ENCODE assay signal across 8 cellular contexts in the genomic region with DNA sequence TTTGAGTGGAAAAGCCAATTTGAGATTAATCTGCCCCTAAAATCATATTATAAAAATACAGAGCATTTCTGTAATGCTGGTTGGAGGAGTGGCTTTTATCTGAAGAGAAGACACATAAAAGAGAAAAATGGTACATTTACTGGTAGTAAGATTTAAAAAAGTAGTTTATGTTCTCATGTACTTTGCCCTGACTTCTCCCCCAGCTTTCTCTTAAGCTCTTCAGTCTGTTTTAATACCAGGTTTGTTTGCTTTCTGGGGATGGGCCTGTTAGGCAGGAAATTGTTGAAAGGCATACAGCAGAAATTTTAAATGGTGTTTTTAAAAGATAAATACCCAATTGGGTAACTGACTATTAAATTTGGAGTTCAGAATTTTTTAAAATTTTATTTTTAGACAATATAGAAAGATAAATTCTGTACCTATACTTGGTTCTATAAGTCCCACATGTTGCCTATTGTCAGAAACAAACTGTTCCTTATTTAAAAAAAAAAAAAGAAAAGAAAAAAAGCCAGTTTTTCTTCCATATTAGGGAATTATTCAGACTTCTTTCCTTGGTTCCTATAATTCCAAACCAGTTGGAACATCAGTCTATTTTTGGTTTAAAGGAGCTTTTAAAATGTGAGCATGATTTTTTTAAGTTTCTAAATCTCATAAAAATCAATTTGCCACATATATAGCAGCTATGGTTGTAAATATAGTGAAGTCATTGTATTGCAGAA.
DNase-seq lines count a peak whose midpoint lies in the region; ATAC-seq, FAIRE-seq and TF ChIP-seq lines count a peak whose summit lies in the region.

No MANE protein-coding gene starts in this region.

- intact Hi-C loops in left ventricle myocardium inferior (cut with micrococcal nuclease), result loop anchor here (2.0 to 5.0 kb wide), 2 partner anchors 141 to 207 kb away; no protein-coding TSS in a partner anchor
- intact Hi-C loops in cardiac septum (cut with DNase I), result loop anchor here (2.0 to 10.0 kb wide), 2 partner anchors 141 to 283 kb away; no protein-coding TSS in a partner anchor
- intact Hi-C loops in HepG2 (cut with micrococcal nuclease; ENCODE audit: unreplicated experiment), result loop anchor here (1.0 to 10.0 kb wide), 8 partner anchors 57 to 283 kb away; a partner anchor contains a TSS
- intact Hi-C loops in upper lobe of right lung (cut with DNase I), result loop anchor here (10.0 kb wide), 1 partner anchor 197 kb away; no protein-coding TSS in a partner anchor
- intact Hi-C loops in lower leg skin (cut with DNase I; ENCODE audit: low total_unique reads), result loop anchor here (2.0 kb wide), 1 partner anchor 207 kb away; no protein-coding TSS in a partner anchor

- POLR2A ChIA-PET in HepG2 (lab: Yijun Ruan, JAX), result interaction anchor here (0.6 to 5.4 kb wide), 14 partner anchors 9 to 231 kb away, joined by 3 to 69 read pairs (median 8); a partner anchor contains a TSS

- TF ChIP-seq CTCF in left ventricle myocardium inferior (IDR thresholded peaks at IDR 0.05; ENCODE audit: borderline replicate concordance) (no peak), VCaP (conservative IDR thresholded peaks at IDR 0.05) (no peak), HepG2 (CRISPR knock-in tag; IDR thresholded peaks at IDR 0.05) (no peak), upper lobe of right lung (IDR thresholded peaks at IDR 0.05) (no peak), lower leg skin (IDR thresholded peaks at IDR 0.05) (no peak)

- H3K9me3 ChIP-seq in left ventricle myocardium inferior (replicated peaks) (no peaks in the 10 kb centered on the region), HepG2 (ENCODE audit: low read length) (no peaks in the 10 kb centered on the region), upper lobe of right lung (no peaks in the 10 kb centered on the region)

- H3K27me3 ChIP-seq in left ventricle myocardium inferior (ENCODE audit: low read depth) (no peaks in the 10 kb centered on the region), HepG2 (ENCODE audit: control insufficient read depth in 1 of 2, insufficient read depth in 2 of 2, low read length in 2 of 2) (no peaks in the 10 kb centered on the region), upper lobe of right lung (no peaks in the 10 kb centered on the region)

- no peaks in the 10 kb centered on the region for H4K20me1 ChIP-seq in HepG2 (ENCODE audit: insufficient read depth, low read length)

- peak overlapping the region; percentile 53 for H3K4me3 ChIP-seq in left ventricle myocardium inferior
- peak overlapping the region in 2 of 3 experiments; percentile 38 to 42; a peak in 3 of 6 replicates for H3K4me3 ChIP-seq in HepG2 (replicated peaks in 1 of 3; ENCODE audit: insufficient read depth in 1 of 3, low read depth in 2 of 3, low read length in 3 of 3)
- H3K4me3 ChIP-seq in upper lobe of right lung, result no peak overlapping the region
- no peak overlapping the region for H3K4me3 ChIP-seq in lower leg skin (ENCODE audit: low read depth, poor library complexity, severe bottlenecking)

- H3K36me3 ChIP-seq in left ventricle myocardium inferior, result no peaks in the 10 kb centered on the region
- peaks cover 0 to 1% of the 10 kb centered on the region in 2 experiments; a peak in 2 of 5 replicates for H3K36me3 ChIP-seq in HepG2 (replicated peaks in 1 of 2; ENCODE audit: control insufficient read depth in 1 of 2, insufficient read depth in 2 of 2, low read length in 2 of 2)
- no peaks in the 10 kb centered on the region for H3K36me3 ChIP-seq in upper lobe of right lung

- TF ChIP-seq EP300 in HepG2 (IDR thresholded peaks at IDR 0.05; ENCODE audit: low read depth in 2 of 2, low read length in 2 of 2) (peak in 1 of 2 experiments; percentile 90; a peak in 2 of 4 replicates), HepG2 (CRISPR knock-in tag; IDR thresholded peaks at IDR 0.05; ENCODE audit: borderline replicate concordance) (peak; percentile 65; the same call in 1 of the 2 replicates)

- no peak for DNase-seq in left ventricle myocardium inferior
- no peak for DNase-seq in cardiac septum (ENCODE audit: low spot score)
- DNase-seq in HepG2 (ENCODE audit: low spot score), result peak; percentile 91
- no peak for DNase-seq in upper lobe of right lung
- no peak for DNase-seq in activated CD4-positive, CD25-positive, alpha-beta regulatory T cell treated with anti-CD3 and anti-CD28 coated beads, Interleukin-2, amount 50 U/mL, for 72 hours
- no peak for DNase-seq in lower leg skin (ENCODE audit: low spot score in 2 of 2)

- CTCF ChIA-PET in HepG2 (lab: Yijun Ruan, JAX; ENCODE audit: low intra/inter-chr PET ratio, low total read pairs), result interaction anchor here (3.5 kb wide), 1 partner anchor 207 kb away, joined by 25 read pairs; no protein-coding TSS in a partner anchor

- peak overlapping the region; percentile 28 for H3K27ac ChIP-seq in left ventricle myocardium inferior (replicated peaks)
- H3K27ac ChIP-seq in VCaP, result peak overlapping the region; percentile 84
- H3K27ac ChIP-seq in HepG2 (ENCODE audit: extremely low read length, insufficient read depth, low read length), result peak overlapping the region; percentile 92
- peak overlapping the region; percentile 70 for H3K27ac ChIP-seq in upper lobe of right lung

- TF ChIP-seq POLR2A in HepG2 (IDR thresholded peaks at IDR 0.05; ENCODE audit: insufficient read depth in 1 of 2, low read depth in 2 of 2, low read length in 2 of 2), result no peak
- TF ChIP-seq POLR2A in lower leg skin (IDR thresholded peaks at IDR 0.05), result no peak

- H3K4me1 ChIP-seq in left ventricle myocardium inferior, result peaks cover 38% of the 10 kb centered on the region
- peaks cover 73% of the 10 kb centered on the region for H3K4me1 ChIP-seq in HepG2 (ENCODE audit: insufficient read depth, low read length)
- peaks cover 24% of the 10 kb centered on the region for H3K4me1 ChIP-seq in upper lobe of right lung

- in situ Hi-C loops in HepG2 (cut with HindIII; ENCODE audit: extremely low pct_ligation_motif_present, low pct_unique_long_range_greater_than_20kb), result no loop called here

- peak; percentile 70 for ATAC-seq in HepG2
- peak; percentile 62 for ATAC-seq in upper lobe of right lung
- no peak for ATAC-seq in GM21447 (IDR thresholded peaks at IDR 0.05; ENCODE audit: unreplicated experiment)

- no peak overlapping the region for H2AFZ ChIP-seq in HepG2 (ENCODE audit: low read length)

- peak overlapping the region; percentile 75 for H3K4me2 ChIP-seq in HepG2 (ENCODE audit: low read depth, low read length)

- peak; percentile 52 for FAIRE-seq in HepG2 (lab: Jason Lieb, UNC)

- no peak for TF ChIP-seq RAD21 in HepG2 (CRISPR knock-in tag; IDR thresholded peaks at IDR 0.05)

- peaks cover 29% of the 10 kb centered on the region for H3K79me2 ChIP-seq in HepG2 (ENCODE audit: insufficient read depth, low read length)

- peak overlapping the region; percentile 69 for H3K9ac ChIP-seq in HepG2 (ENCODE audit: insufficient read depth, low read depth, low read length)

- no TSS peak for BruUV-seq in HepG2 (replicated peaks; lab: Mats Ljungman, UMichigan)

TF ChIP-seq in HepG2, 621 proteins besides CTCF, POLR2A, EP300 and RAD21 (continues in another document):
- TF ChIP-seq DPF2 (CRISPR knock-in tag; IDR thresholded peaks at IDR 0.05; ENCODE audit: borderline replicate concordance, low read depth) (no peak), ELF4 (CRISPR knock-in tag; IDR thresholded peaks at IDR 0.05; ENCODE audit: borderline replicate concordance) (no peak), FOXJ3 (CRISPR knock-in tag; IDR thresholded peaks at IDR 0.05; ENCODE audit: borderline replicate concordance) (0 out of 2 replicates have a peak, but pooled peaks have one; percentile 23), SSRP1 (CRISPR knock-in tag; IDR thresholded peaks at IDR 0.05) (no peak), RFX1 (IDR thresholded peaks at IDR 0.05) (no peak)
- TF ChIP-seq, protein P1, sequence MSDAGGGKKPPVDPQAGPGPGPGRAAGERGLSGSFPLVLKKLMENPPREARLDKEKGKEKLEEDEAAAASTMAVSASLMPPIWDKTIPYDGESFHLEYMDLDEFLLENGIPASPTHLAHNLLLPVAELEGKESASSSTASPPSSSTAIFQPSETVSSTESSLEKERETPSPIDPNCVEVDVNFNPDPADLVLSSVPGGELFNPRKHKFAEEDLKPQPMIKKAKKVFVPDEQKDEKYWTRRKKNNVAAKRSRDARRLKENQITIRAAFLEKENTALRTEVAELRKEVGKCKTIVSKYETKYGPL (CRISPR knock-in tag; IDR thresholded peaks at IDR 0.05), result no peak
- TF ChIP-seq, protein P2, sequence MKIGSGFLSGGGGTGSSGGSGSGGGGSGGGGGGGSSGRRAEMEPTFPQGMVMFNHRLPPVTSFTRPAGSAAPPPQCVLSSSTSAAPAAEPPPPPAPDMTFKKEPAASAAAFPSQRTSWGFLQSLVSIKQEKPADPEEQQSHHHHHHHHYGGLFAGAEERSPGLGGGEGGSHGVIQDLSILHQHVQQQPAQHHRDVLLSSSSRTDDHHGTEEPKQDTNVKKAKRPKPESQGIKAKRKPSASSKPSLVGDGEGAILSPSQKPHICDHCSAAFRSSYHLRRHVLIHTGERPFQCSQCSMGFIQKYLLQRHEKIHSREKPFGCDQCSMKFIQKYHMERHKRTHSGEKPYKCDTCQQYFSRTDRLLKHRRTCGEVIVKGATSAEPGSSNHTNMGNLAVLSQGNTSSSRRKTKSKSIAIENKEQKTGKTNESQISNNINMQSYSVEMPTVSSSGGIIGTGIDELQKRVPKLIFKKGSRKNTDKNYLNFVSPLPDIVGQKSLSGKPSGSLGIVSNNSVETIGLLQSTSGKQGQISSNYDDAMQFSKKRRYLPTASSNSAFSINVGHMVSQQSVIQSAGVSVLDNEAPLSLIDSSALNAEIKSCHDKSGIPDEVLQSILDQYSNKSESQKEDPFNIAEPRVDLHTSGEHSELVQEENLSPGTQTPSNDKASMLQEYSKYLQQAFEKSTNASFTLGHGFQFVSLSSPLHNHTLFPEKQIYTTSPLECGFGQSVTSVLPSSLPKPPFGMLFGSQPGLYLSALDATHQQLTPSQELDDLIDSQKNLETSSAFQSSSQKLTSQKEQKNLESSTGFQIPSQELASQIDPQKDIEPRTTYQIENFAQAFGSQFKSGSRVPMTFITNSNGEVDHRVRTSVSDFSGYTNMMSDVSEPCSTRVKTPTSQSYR (CRISPR knock-in tag; IDR thresholded peaks at IDR 0.05; ENCODE audit: borderline replicate concordance), result peak; percentile 75; the same call in 1 of the 2 replicates

Comparison
In these comparisons a context has a peak if more than half of its experiments do, and no peak if none do; other contexts are left out.
1. H3K27ac ChIP-seq: peak in every context shown above with its lines; median percentile 92 in HepG2; 84 in VCaP; 70 in upper lobe of right lung; 28 in left ventricle myocardium inferior.
2. H3K4me3 ChIP-seq: peak in left ventricle myocardium inferior (single experiment) and HepG2 (2 of 3); none in upper lobe of right lung (single experiment) and lower leg skin (single experiment).